8 cellular contexts compared by ENCODE assay signal in genomic region chr1:160954158-160955104, GRCh38. TPM values are rescaled to one million over a fixed set of nuclear protein-coding genes. Genes with fewer than 3 reads are reported as not detected.
A peak's percentile ranks its signal among the peaks of the same experiment; 100 is the strongest.
DNase-seq lines count a peak whose midpoint lies in the region; ATAC-seq and TF ChIP-seq lines count a peak whose summit lies in the region.

Gene ITLN2, minus strand, starts transcription at chr1:160954809. Its CDS starts 68 bp downstream, at chr1:160954741.

- no peak within 1 kb of the TSS for H3K27ac ChIP-seq in 22Rv1

- no peak for TF ChIP-seq EP300 in Ishikawa (IDR thresholded peaks at IDR 0.05; ENCODE audit: borderline replicate concordance)

- H3K27ac Mint-ChIP-seq in central memory CD8-positive, alpha-beta T cell (ENCODE audit: low read depth), result no peak within 1 kb of the TSS

- no peak within 1 kb of the TSS for H3K4me3 Mint-ChIP-seq in central memory CD8-positive, alpha-beta T cell

- peaks cover 3% of the 10 kb centered on the region for H3K36me3 Mint-ChIP-seq in central memory CD8-positive, alpha-beta T cell (ENCODE audit: insufficient read depth)

- ATAC-seq in central memory CD8-positive, alpha-beta T cell (replicated peaks; ENCODE audit: extremely low read depth, poor library complexity, severe bottlenecking), result peak; percentile 63

- peak; percentile 55; the same call in 1 of the 2 replicates for TF ChIP-seq RAD21 in Ishikawa (IDR thresholded peaks at IDR 0.05; ENCODE audit: low read depth)

- no peaks in the 10 kb centered on the region for H3K27me3 Mint-ChIP-seq in central memory CD8-positive, alpha-beta T cell

- peak; percentile 83 for TF ChIP-seq CTCF in 22Rv1 (IDR thresholded peaks at IDR 0.05)
- TF ChIP-seq CTCF in GM12864 (IDR thresholded peaks at IDR 0.05; ENCODE audit: low read depth, low read length, missing control alignments), result peak; percentile 94

- H3K4me1 Mint-ChIP-seq in central memory CD8-positive, alpha-beta T cell, result peaks cover 15% of the 10 kb centered on the region

- DNase-seq in GM12864 (ENCODE audit: low read depth), result peak; percentile 19
- peak; percentile 50 for DNase-seq in UCSD-AML1 (lab: John Stamatoyannopoulos, UW; ENCODE audit: unreplicated experiment)
- peak in 1 of 2 donors; percentile 21 for DNase-seq in central memory CD8-positive, alpha-beta T cell (ENCODE audit: low spot score in 2 of 2)
- peak; percentile 51 for DNase-seq in mesenteric fat pad (ENCODE audit: low spot score)
- no peak for DNase-seq in inferior parietal cortex (ENCODE audit: extremely low spot score)
- no peak for DNase-seq in NCI-H2107 treated with DMSO at 0.1 percent for 48 hours (lab: John Stamatoyannopoulos, UW; ENCODE audit: unreplicated experiment)

- H3K9me3 Mint-ChIP-seq in central memory CD8-positive, alpha-beta T cell, result no peaks in the 10 kb centered on the region

- H3K4me3 ChIP-seq in GM12864 (ENCODE audit: low read depth, low read length), result no peak within 1 kb of the TSS

TF ChIP-seq in Ishikawa, 13 proteins besides CTCF, POLR2A, EP300 and RAD21:
- no peak for TF ChIP-seq MAX (IDR thresholded peaks at IDR 0.05)
- no peak for TF ChIP-seq REST (IDR thresholded peaks at IDR 0.05; ENCODE audit: low read depth)
- no peak for TF ChIP-seq TAF1 (IDR thresholded peaks at IDR 0.05; ENCODE audit: low read depth)
- TF ChIP-seq TEAD4 (IDR thresholded peaks at IDR 0.05), result no peak
TF ChIP-seq in Ishikawa: peak in this region for 0.

RNA-seq across cellular contexts. Expression of gene ITLN2, which starts in this region (rescaled TPM):
- not detected for total RNA-seq in mesenteric fat pad

Comparison
In these comparisons a context has a peak if more than half of its experiments do, and no peak if none do; other contexts are left out.
1. Peak in DNase-seq in mesenteric fat pad; RNA of the gene not detected or under 1 TPM.
2. DNase-seq: peak in GM12864 (single experiment) and UCSD-AML1 (single experiment); none in inferior parietal cortex (single experiment) and NCI-H2107 treated with DMSO at 0.1 percent for 48 hours (single experiment).